In genomic region chr3:13349823-13350222, GRCh38 we compare ENCODE assay signal across 1 cellular context.
TF ChIP-seq lines count a peak whose summit lies in the region.

No MANE protein-coding gene starts in this region.

TF ChIP-seq in GM12878, 131 proteins besides CTCF, POLR2A, EP300 and RAD21 (continued from another document):
- TF ChIP-seq, protein P1, sequence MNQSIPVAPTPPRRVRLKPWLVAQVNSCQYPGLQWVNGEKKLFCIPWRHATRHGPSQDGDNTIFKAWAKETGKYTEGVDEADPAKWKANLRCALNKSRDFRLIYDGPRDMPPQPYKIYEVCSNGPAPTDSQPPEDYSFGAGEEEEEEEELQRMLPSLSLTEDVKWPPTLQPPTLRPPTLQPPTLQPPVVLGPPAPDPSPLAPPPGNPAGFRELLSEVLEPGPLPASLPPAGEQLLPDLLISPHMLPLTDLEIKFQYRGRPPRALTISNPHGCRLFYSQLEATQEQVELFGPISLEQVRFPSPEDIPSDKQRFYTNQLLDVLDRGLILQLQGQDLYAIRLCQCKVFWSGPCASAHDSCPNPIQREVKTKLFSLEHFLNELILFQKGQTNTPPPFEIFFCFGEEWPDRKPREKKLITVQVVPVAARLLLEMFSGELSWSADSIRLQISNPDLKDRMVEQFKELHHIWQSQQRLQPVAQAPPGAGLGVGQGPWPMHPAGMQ (IDR thresholded peaks at IDR 0.05; ENCODE audit: borderline replicate concordance): no peak
- TF ChIP-seq, protein P2, sequence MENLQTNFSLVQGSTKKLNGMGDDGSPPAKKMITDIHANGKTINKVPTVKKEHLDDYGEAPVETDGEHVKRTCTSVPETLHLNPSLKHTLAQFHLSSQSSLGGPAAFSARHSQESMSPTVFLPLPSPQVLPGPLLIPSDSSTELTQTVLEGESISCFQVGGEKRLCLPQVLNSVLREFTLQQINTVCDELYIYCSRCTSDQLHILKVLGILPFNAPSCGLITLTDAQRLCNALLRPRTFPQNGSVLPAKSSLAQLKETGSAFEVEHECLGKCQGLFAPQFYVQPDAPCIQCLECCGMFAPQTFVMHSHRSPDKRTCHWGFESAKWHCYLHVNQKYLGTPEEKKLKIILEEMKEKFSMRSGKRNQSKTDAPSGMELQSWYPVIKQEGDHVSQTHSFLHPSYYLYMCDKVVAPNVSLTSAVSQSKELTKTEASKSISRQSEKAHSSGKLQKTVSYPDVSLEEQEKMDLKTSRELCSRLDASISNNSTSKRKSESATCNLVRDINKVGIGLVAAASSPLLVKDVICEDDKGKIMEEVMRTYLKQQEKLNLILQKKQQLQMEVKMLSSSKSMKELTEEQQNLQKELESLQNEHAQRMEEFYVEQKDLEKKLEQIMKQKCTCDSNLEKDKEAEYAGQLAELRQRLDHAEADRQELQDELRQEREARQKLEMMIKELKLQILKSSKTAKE (IDR thresholded peaks at IDR 0.05; ENCODE audit: low read depth, poor library complexity, severe bottlenecking): no peak
- TF ChIP-seq, protein P3, sequence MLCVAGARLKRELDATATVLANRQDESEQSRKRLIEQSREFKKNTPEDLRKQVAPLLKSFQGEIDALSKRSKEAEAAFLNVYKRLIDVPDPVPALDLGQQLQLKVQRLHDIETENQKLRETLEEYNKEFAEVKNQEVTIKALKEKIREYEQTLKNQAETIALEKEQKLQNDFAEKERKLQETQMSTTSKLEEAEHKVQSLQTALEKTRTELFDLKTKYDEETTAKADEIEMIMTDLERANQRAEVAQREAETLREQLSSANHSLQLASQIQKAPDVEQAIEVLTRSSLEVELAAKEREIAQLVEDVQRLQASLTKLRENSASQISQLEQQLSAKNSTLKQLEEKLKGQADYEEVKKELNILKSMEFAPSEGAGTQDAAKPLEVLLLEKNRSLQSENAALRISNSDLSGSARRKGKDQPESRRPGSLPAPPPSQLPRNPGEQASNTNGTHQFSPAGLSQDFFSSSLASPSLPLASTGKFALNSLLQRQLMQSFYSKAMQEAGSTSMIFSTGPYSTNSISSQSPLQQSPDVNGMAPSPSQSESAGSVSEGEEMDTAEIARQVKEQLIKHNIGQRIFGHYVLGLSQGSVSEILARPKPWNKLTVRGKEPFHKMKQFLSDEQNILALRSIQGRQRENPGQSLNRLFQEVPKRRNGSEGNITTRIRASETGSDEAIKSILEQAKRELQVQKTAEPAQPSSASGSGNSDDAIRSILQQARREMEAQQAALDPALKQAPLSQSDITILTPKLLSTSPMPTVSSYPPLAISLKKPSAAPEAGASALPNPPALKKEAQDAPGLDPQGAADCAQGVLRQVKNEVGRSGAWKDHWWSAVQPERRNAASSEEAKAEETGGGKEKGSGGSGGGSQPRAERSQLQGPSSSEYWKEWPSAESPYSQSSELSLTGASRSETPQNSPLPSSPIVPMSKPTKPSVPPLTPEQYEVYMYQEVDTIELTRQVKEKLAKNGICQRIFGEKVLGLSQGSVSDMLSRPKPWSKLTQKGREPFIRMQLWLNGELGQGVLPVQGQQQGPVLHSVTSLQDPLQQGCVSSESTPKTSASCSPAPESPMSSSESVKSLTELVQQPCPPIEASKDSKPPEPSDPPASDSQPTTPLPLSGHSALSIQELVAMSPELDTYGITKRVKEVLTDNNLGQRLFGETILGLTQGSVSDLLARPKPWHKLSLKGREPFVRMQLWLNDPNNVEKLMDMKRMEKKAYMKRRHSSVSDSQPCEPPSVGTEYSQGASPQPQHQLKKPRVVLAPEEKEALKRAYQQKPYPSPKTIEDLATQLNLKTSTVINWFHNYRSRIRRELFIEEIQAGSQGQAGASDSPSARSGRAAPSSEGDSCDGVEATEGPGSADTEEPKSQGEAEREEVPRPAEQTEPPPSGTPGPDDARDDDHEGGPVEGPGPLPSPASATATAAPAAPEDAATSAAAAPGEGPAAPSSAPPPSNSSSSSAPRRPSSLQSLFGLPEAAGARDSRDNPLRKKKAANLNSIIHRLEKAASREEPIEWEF (IDR thresholded peaks at IDR 0.05; ENCODE audit: insufficient replicate concordance, low read depth, low read length): no peak
